Comparison of ENCODE assay signal across 17 cellular contexts in genomic region chr12:24500466-24501232, GRCh38.
DNase-seq lines count a peak whose midpoint lies in the region; ATAC-seq and TF ChIP-seq lines count a peak whose summit lies in the region.
"Had no signal": no experiment of that assay in that cellular context is flagged by ENCODE, and none has a peak within 500 bp of the region (broad histone marks: within the 10 kb centered on the region; RNA-seq: fewer than 3 reads in every experiment).

No MANE protein-coding gene starts in this region.

- H3K4me2 ChIP-seq in IMR-90 (ENCODE audit: low read depth, low read length), result peak overlapping the region; percentile 99
- no peak overlapping the region for H3K4me2 ChIP-seq in mesenchymal stem cell (ENCODE audit: low read length, poor library complexity, severe bottlenecking)
- H3K4me2 ChIP-seq: KMS-11 had no signal

- CTCF ChIA-PET in IMR-90 (lab: Yijun Ruan, JAX), result no interaction called here

- 0% methylated on average over 2 of the region's 5 CpGs; no CpG with 5 or more reads in 1 of the 2 experiments for WGBS in IMR-90 (ENCODE audit: extremely low coverage in 2 of 2, insufficient read length in 1 of 2), 2 experiments
- 47% methylated on average over 5 of the region's 5 CpGs for WGBS in mesenchymal stem cell

- no peak overlapping the region for H3K27ac Mint-ChIP-seq in type B pancreatic cell

- peak overlapping the region; percentile 35; the same call in 1 of the 2 replicates for H4K91ac ChIP-seq in IMR-90 (ENCODE audit: insufficient read depth, low read depth, low read length)
- no peak overlapping the region for H4K91ac ChIP-seq in mesenchymal stem cell (ENCODE audit: low read length)

- H3K4me1 Mint-ChIP-seq in type B pancreatic cell (ENCODE audit: unreplicated experiment), result peaks cover 7% of the 10 kb centered on the region

- H3K14ac ChIP-seq in IMR-90 (replicated peaks; ENCODE audit: low read depth, low read length) (0 out of 2 replicates have a peak overlapping the region, but pooled peaks have one; percentile 43), mesenchymal stem cell (ENCODE audit: low read length in 2 of 2) (no peak overlapping the region)

- peak overlapping the region; percentile 5 for H3K4me3 Mint-ChIP-seq in type B pancreatic cell

- H3K56ac ChIP-seq in IMR-90 (ENCODE audit: extremely low read depth, insufficient read depth, low read length), result peak overlapping the region; percentile 63; the same call in 1 of the 2 replicates

- H3K36me3 ChIP-seq in IMR-90 (ENCODE audit: control insufficient read depth, insufficient read depth, low read length) (no peaks in the 10 kb centered on the region), mesenchymal stem cell (ENCODE audit: control insufficient read depth in 1 of 2, insufficient read depth in 2 of 2, low read depth in 1 of 2, low read length in 2 of 2) (no peaks in the 10 kb centered on the region)
- H3K36me3 ChIP-seq: adrenal gland, prostate gland had no signal

- peaks cover 5% of the 10 kb centered on the region for H3K9me3 Mint-ChIP-seq in type B pancreatic cell

- peak overlapping the region; percentile 13; the same call in 1 of the 2 replicates for H3K9ac ChIP-seq in IMR-90 (ENCODE audit: low read depth, low read length)
- peak overlapping the region; percentile 63 for H3K9ac ChIP-seq in mesenchymal stem cell (ENCODE audit: low read length)
- H3K9ac ChIP-seq: KMS-11 had no signal

- H2AFZ ChIP-seq in IMR-90 (replicated peaks; ENCODE audit: low read length, poor library complexity) (no peak overlapping the region), mesenchymal stem cell (ENCODE audit: low read depth, low read length) (no peak overlapping the region)

- H2BK20ac ChIP-seq in IMR-90 (ENCODE audit: low read depth, low read length), result peak overlapping the region; percentile 64

- H3K9me1 ChIP-seq in IMR-90 (ENCODE audit: insufficient read depth, low read length), result peaks cover 9% of the 10 kb centered on the region

- H3K9me3 ChIP-seq in IMR-90 (ENCODE audit: control insufficient read depth, insufficient read depth, low read length) (no peaks in the 10 kb centered on the region), mesenchymal stem cell (ENCODE audit: control insufficient read depth, low read length) (no peaks in the 10 kb centered on the region)
- H3K9me3 ChIP-seq: adrenal gland, prostate gland had no signal

- peaks cover 2% of the 10 kb centered on the region; the same call in 1 of the 2 replicates for H4K20me1 ChIP-seq in IMR-90 (ENCODE audit: insufficient read depth, low read length)

- H3K27me3 Mint-ChIP-seq in type B pancreatic cell, result peaks cover 30% of the 10 kb centered on the region

- no peak overlapping the region for H2AK9ac ChIP-seq in IMR-90 (replicated peaks; ENCODE audit: low read depth, low read length, poor library complexity)

- in situ Hi-C loops in IMR-90 (cut with MboI; ENCODE audit: low sequenced_read_pairs), result no loop called here
- in situ Hi-C loops in astrocyte of the spinal cord (cut with HindIII; ENCODE audit: low sequenced_read_pairs), result no loop called here

- H3K18ac ChIP-seq in IMR-90 (ENCODE audit: low read depth, low read length), result peak overlapping the region; percentile 93
- H3K18ac ChIP-seq in mesenchymal stem cell (ENCODE audit: low read depth in 1 of 2, low read length in 2 of 2), result peak overlapping the region in 1 of 2 experiments; percentile 54

- TF ChIP-seq RAD21 in IMR-90 (IDR thresholded peaks at IDR 0.05; ENCODE audit: low read length), result no peak

- peak overlapping the region; percentile 49; the same call in 1 of the 2 replicates for H3K23ac ChIP-seq in IMR-90 (ENCODE audit: low read depth, low read length)
- no peak overlapping the region for H3K23ac ChIP-seq in mesenchymal stem cell (ENCODE audit: low read length in 2 of 2)

- POLR2A ChIA-PET in IMR-90 (lab: Charles Lee; ENCODE audit: unreplicated experiment), result no interaction called here

- peak overlapping the region; percentile 68; the same call in 1 of the 3 replicates for H2BK15ac ChIP-seq in IMR-90 (ENCODE audit: low read depth, low read length)
- H2BK15ac ChIP-seq in mesenchymal stem cell (ENCODE audit: low read depth, poor library complexity, severe bottlenecking), result no peak overlapping the region

- TF ChIP-seq CTCF in IMR-90 (conservative IDR thresholded peaks at IDR 0.05; ENCODE audit: low read depth, low read length) (no peak), astrocyte of the spinal cord (IDR thresholded peaks at IDR 0.05; ENCODE audit: low read depth, low read length) (no peak), type B pancreatic cell (conservative IDR thresholded peaks at IDR 0.05) (no peak), coronary artery (IDR thresholded peaks at IDR 0.05) (no peak)

- H3K27ac ChIP-seq in IMR-90 (ENCODE audit: insufficient read depth, low read length), result peak overlapping the region; percentile 39; the same call in 1 of the 2 replicates
- no peak overlapping the region for H3K27ac ChIP-seq in mesenchymal stem cell (ENCODE audit: low read length, poor library complexity, severe bottlenecking)
- peak overlapping the region in 1 of 2 donors; percentile 37 for H3K27ac ChIP-seq in coronary artery
- H3K27ac ChIP-seq: adrenal gland, KMS-11, prostate gland had no signal

- peak; percentile 76 for ATAC-seq in IMR-90 (ENCODE audit: low read depth)
- ATAC-seq in HG02970 (IDR thresholded peaks at IDR 0.05; ENCODE audit: low FRiP score, unreplicated experiment), result no peak
- no peak for ATAC-seq in GM21529 (IDR thresholded peaks at IDR 0.05; ENCODE audit: unreplicated experiment)

- H4K8ac ChIP-seq in IMR-90 (ENCODE audit: low read depth in 2 of 2, low read length in 2 of 2) (peak overlapping the region; percentile 4 to 38; a peak in 3 of 4 replicates), mesenchymal stem cell (ENCODE audit: low read length) (no peak overlapping the region)

- H2AK5ac ChIP-seq in IMR-90 (ENCODE audit: low read depth, low read length), result peak overlapping the region; percentile 63; the same call in 1 of the 2 replicates
- no peak overlapping the region for H2AK5ac ChIP-seq in mesenchymal stem cell (ENCODE audit: low read length, severe bottlenecking)

- H3K4me3 ChIP-seq in IMR-90 (ENCODE audit: insufficient read depth, low read depth, low read length) (peak overlapping the region; percentile 38; the same call in 1 of the 2 replicates), astrocyte of the spinal cord (ENCODE audit: low read depth, low read length) (no peak overlapping the region), mesenchymal stem cell (ENCODE audit: insufficient read depth in 1 of 2, low read depth in 1 of 2, low read length in 2 of 2) (no peak overlapping the region), coronary artery (no peak overlapping the region)
- H3K4me3 ChIP-seq: adrenal gland, prostate gland had no signal

- peak overlapping the region; percentile 70 for H3K4ac ChIP-seq in IMR-90 (ENCODE audit: low read depth, low read length)
- H3K4ac ChIP-seq in mesenchymal stem cell (ENCODE audit: low read depth in 1 of 2, low read length in 2 of 2), result no peak overlapping the region

- dilution Hi-C loops in IMR-90 (cut with HindIII; ENCODE audit: low sequenced_read_pairs, unreplicated experiment), result no loop called here

- peak overlapping the region; percentile 76 for H2BK5ac ChIP-seq in IMR-90 (ENCODE audit: low read depth, low read length, poor library complexity, severe bottlenecking)
- no peak overlapping the region for H2BK5ac ChIP-seq in mesenchymal stem cell (ENCODE audit: low read depth, low read length, poor library complexity, severe bottlenecking)

- intact Hi-C loops in IMR-90 (cut with micrococcal nuclease), result no loop called here

- peaks cover 14 to 46% of the 10 kb centered on the region in 2 experiments for H3K79me1 ChIP-seq in IMR-90 (ENCODE audit: low read depth in 1 of 2, low read length in 2 of 2)
- H3K79me1 ChIP-seq in mesenchymal stem cell (replicated peaks; ENCODE audit: low read length, poor library complexity, severe bottlenecking), result peaks cover 1% of the 10 kb centered on the region

- peaks cover 20% of the 10 kb centered on the region for H3K36me3 Mint-ChIP-seq in type B pancreatic cell

- H3K27me3 ChIP-seq in IMR-90 (ENCODE audit: control insufficient read depth, insufficient read depth, low read length) (no peaks in the 10 kb centered on the region), mesenchymal stem cell (ENCODE audit: control insufficient read depth in 1 of 2, insufficient read depth in 1 of 2, low read length in 2 of 2) (no peaks in the 10 kb centered on the region)
- H3K27me3 ChIP-seq: adrenal gland had no signal

- DNase-seq in IMR-90 (peak; percentile 50), astrocyte of the spinal cord (ENCODE audit: low read depth, low spot score) (peak; percentile 53), mesenchymal stem cell (peak; percentile 57), type B pancreatic cell (ENCODE audit: extremely low spot score, unreplicated experiment) (no peak), coronary artery (ENCODE audit: low spot score) (no peak)
- DNase-seq: activated T-cell treated with anti-CD3 and anti-CD28 coated beads, Interleukin-2, amount 50 U/mL, for 48 hours; adrenal gland; NCI-H1694; NCI-H526; RPMI8226; stimulated activated CD4-positive, alpha-beta T cell treated with anti-CD3 and anti-CD28 coated beads, Interleukin-1b, Interleukin-23, amount 100 ng/mL, for 48 hours; stimulated activated CD8-positive, alpha-beta memory T cell treated with anti-CD3 and anti-CD28 coated beads, Interleukin-4, amount 100 ng/mL, for 48 hours; T-helper 9 cell had no signal

- H2BK120ac ChIP-seq in IMR-90 (ENCODE audit: low read depth, low read length) (peak overlapping the region; percentile 85), mesenchymal stem cell (ENCODE audit: low read depth, low read length) (no peak overlapping the region)

- H2BK12ac ChIP-seq in mesenchymal stem cell (ENCODE audit: low read length in 2 of 2), result no peak overlapping the region

- BruUV-seq in IMR-90 (replicated peaks; lab: Mats Ljungman, UMichigan), result no TSS peak

- no peak for TF ChIP-seq POLR2A in IMR-90 (IDR thresholded peaks at IDR 0.05; ENCODE audit: low read depth, low read length)

- H4K5ac ChIP-seq in IMR-90 (ENCODE audit: low read depth, low read length), result peak overlapping the region; percentile 80; the same call in 1 of the 2 replicates

- H3K4me1 ChIP-seq in IMR-90 (ENCODE audit: control insufficient read depth, insufficient read depth, low read length) (peaks cover 16% of the 10 kb centered on the region), mesenchymal stem cell (ENCODE audit: control insufficient read depth, insufficient read depth, low read depth, low read length) (peaks cover under 1% of the 10 kb centered on the region)
- H3K4me1 ChIP-seq: prostate gland had no signal

TF ChIP-seq in IMR-90, 13 proteins besides CTCF, POLR2A, EP300 and RAD21 (continues in another document):
- TF ChIP-seq CEBPB (IDR thresholded peaks at IDR 0.05; ENCODE audit: low read depth, low read length), result no peak
- TF ChIP-seq ELK1 (IDR thresholded peaks at IDR 0.05; ENCODE audit: borderline replicate concordance, low read depth, low read length), result no peak

Comparison
In these comparisons a context has a peak if more than half of its experiments do, and no peak if none do; other contexts are left out.
1. DNase-seq: peak in IMR-90 (single experiment), astrocyte of the spinal cord (single experiment) and mesenchymal stem cell (single experiment); none in type B pancreatic cell (single experiment) and coronary artery (single experiment).